In genomic region chr14:93067088-93067487, GRCh38 we compare ENCODE assay signal across 19 cellular contexts. TPM values are rescaled to one million over a fixed set of nuclear protein-coding genes. Genes with fewer than 3 reads are reported as not detected.
DNase-seq lines count a peak whose midpoint lies in the region; ATAC-seq, FAIRE-seq and TF ChIP-seq lines count a peak whose summit lies in the region.
"Had no signal": no experiment of that assay in that cellular context is flagged by ENCODE, and none has a peak within 500 bp of the region (broad histone marks: within the 10 kb centered on the region; RNA-seq: fewer than 3 reads in every experiment).

No MANE protein-coding gene starts in this region.

- TF ChIP-seq RAD21 in K562 (CRISPR knock-in tag; conservative IDR thresholded peaks at IDR 0.05 in 1 of 2, IDR thresholded peaks at IDR 0.05 in 1 of 2), result no peak

- peak overlapping the region in 8 of 11 experiments; percentile 31 to 73 (median 69); a peak in 12 of 22 replicates for H3K27ac ChIP-seq in BLaER1 treated with 17β-estradiol and CSF1 and Interleukin-3, amounts not matched to agents 10 nM and 100 nM
- H3K27ac ChIP-seq in KOPT-K1 (ENCODE audit: low read depth, low read length, poor library complexity, severe bottlenecking), result peak overlapping the region; percentile 87
- H3K27ac ChIP-seq in K562 (ENCODE audit: extremely low read depth, low read depth, low read length), result no peak overlapping the region; the same call in 2 of the 3 replicates
- H3K27ac ChIP-seq in osteoblast (ENCODE audit: low read depth, low read length), result no peak overlapping the region
- no peak overlapping the region for H3K27ac ChIP-seq in ovary
- H3K27ac ChIP-seq: WERI-Rb-1 had no signal

- no peak for ATAC-seq in K562

- no peak for TF ChIP-seq POLR2A in K562 (conservative IDR thresholded peaks at IDR 0.05)
- no peak for TF ChIP-seq POLR2A in ovary (IDR thresholded peaks at IDR 0.05)

- no peak for FAIRE-seq in K562 (lab: Jason Lieb, UNC)
- FAIRE-seq: colon, H1 had no signal

- H3K79me2 ChIP-seq in K562 (ENCODE audit: control insufficient read depth, insufficient read depth, low read length) (peaks cover 6% of the 10 kb centered on the region; the same call in 2 of the 3 replicates), osteoblast (ENCODE audit: insufficient read depth, low read length) (no peaks in the 10 kb centered on the region)

- H3K9ac ChIP-seq in BLaER1 treated with 17β-estradiol and CSF1 and Interleukin-3, amounts not matched to agents 10 nM and 100 nM, result peak overlapping the region in 9 of 11 experiments; percentile 1 to 41 (median 17); a peak in 5 of 22 replicates
- H3K9ac ChIP-seq in K562 (ENCODE audit: insufficient read depth in 1 of 2, low read depth in 2 of 2, low read length in 2 of 2), result peak overlapping the region; percentile 20 to 61; a peak in 2 of 4 replicates

- peaks cover 74 to 99% (median 91%) of the 10 kb centered on the region in 10 experiments for H3K4me1 ChIP-seq in BLaER1 treated with 17β-estradiol and CSF1 and Interleukin-3, amounts not matched to agents 10 nM and 100 nM
- H3K4me1 ChIP-seq in K562 (replicated peaks in 1 of 2; ENCODE audit: control insufficient read depth in 2 of 2, insufficient read depth in 2 of 2, low read length in 2 of 2) (peaks cover 10 to 13% of the 10 kb centered on the region in 2 experiments; a peak in 4 of 5 replicates), osteoblast (ENCODE audit: insufficient read depth, low read length) (peaks cover 18% of the 10 kb centered on the region), ovary (ENCODE audit: insufficient read depth) (peaks cover 1% of the 10 kb centered on the region)

- no peaks in the 10 kb centered on the region for H3K9me3 ChIP-seq in BLaER1 treated with 17β-estradiol and CSF1 and Interleukin-3, amounts not matched to agents 10 nM and 100 nM (replicated peaks in 1 of 11)
- no peaks in the 10 kb centered on the region for H3K9me3 ChIP-seq in KOPT-K1 (ENCODE audit: insufficient read depth, low read length, poor library complexity, severe bottlenecking)
- no peaks in the 10 kb centered on the region for H3K9me3 ChIP-seq in K562 (replicated peaks; ENCODE audit: control insufficient read depth, insufficient read depth, low read depth, low read length)
- no peaks in the 10 kb centered on the region for H3K9me3 ChIP-seq in osteoblast (ENCODE audit: low read depth, low read length)
- H3K9me3 ChIP-seq in ovary, result no peaks in the 10 kb centered on the region

- no TSS peak for BruUV-seq in K562 (replicated peaks; lab: Mats Ljungman, UMichigan)

- TF ChIP-seq EP300 in K562 (IDR thresholded peaks at IDR 0.05; ENCODE audit: low read length), result no peak
- TF ChIP-seq EP300 in ovary (IDR thresholded peaks at IDR 0.05), result no peak

- peaks cover 0 to 20% (median 0%) of the 10 kb centered on the region in 11 experiments; a peak in 8 of 22 replicates for H3K36me3 ChIP-seq in BLaER1 treated with 17β-estradiol and CSF1 and Interleukin-3, amounts not matched to agents 10 nM and 100 nM
- H3K36me3 ChIP-seq in KOPT-K1 (ENCODE audit: insufficient read depth, low read length) (no peaks in the 10 kb centered on the region), K562 (ENCODE audit: control insufficient read depth, insufficient read depth, low read length) (no peaks in the 10 kb centered on the region), osteoblast (ENCODE audit: insufficient read depth, low read length) (no peaks in the 10 kb centered on the region), ovary (no peaks in the 10 kb centered on the region)
- H3K36me3 ChIP-seq: WERI-Rb-1 had no signal

- H3K9me1 ChIP-seq in K562 (ENCODE audit: control insufficient read depth, insufficient read depth, low read length), result no peaks in the 10 kb centered on the region

- DNase-seq in K562 (ENCODE audit: extremely low read depth in 1 of 4, low spot score in 3 of 4) (no peak), osteoblast (ENCODE audit: insufficient read length, low spot score, missing footprints) (peak; percentile 29), SIG-M5 (lab: John Stamatoyannopoulos, UW) (no peak), ovary (no peak), HuH-7 (ENCODE audit: low spot score) (no peak)
- DNase-seq in activated naive CD4-positive, alpha-beta T cell treated with Interleukin-2 at 50 U/mL for 16 hours, result no peak
- DNase-seq: activated CD8-positive, alpha-beta memory T cell treated with anti-CD3 and anti-CD28 coated beads, Interleukin-2, amount 50 U/mL, for 48 hours; amygdala; mesendoderm; NCI-H1436; NCI-H226; NK-92 treated with Interleukin-12 subunit alpha and Interleukin-12 subunit beta, amount 100 ng/mL, for 24 hours; retina; RPMI8226; WERI-Rb-1 had no signal

- H3K4me3 ChIP-seq in BLaER1 treated with 17β-estradiol and CSF1 and Interleukin-3, amounts not matched to agents 10 nM and 100 nM, result no peak overlapping the region
- H3K4me3 ChIP-seq in K562, result no peak overlapping the region
- no peak overlapping the region for H3K4me3 ChIP-seq in osteoblast (ENCODE audit: insufficient read depth, low read length)
- H3K4me3 ChIP-seq in ovary, result no peak overlapping the region

- no peak overlapping the region for H2AFZ ChIP-seq in K562 (ENCODE audit: low read depth, low read length)
- no peak overlapping the region for H2AFZ ChIP-seq in osteoblast (ENCODE audit: low read length)

- H4K20me1 ChIP-seq in BLaER1 treated with 17β-estradiol and CSF1 and Interleukin-3, amounts not matched to agents 10 nM and 100 nM, result peaks cover 0 to 78% (median 14%) of the 10 kb centered on the region in 11 experiments; a peak in 12 of 22 replicates
- H4K20me1 ChIP-seq in K562 (replicated peaks; ENCODE audit: control insufficient read depth, insufficient read depth, low read length) (no peaks in the 10 kb centered on the region), osteoblast (ENCODE audit: insufficient read depth, low read length) (peaks cover 9% of the 10 kb centered on the region)

- POLR2A ChIA-PET in K562 (lab: Yijun Ruan, JAX), result no interaction called here

- CTCF ChIA-PET in K562 (lab: Yijun Ruan, JAX; ENCODE audit: low intra/inter-chr PET ratio), result no interaction called here

- peak overlapping the region; percentile 54 to 89 (median 78) for H3K4me2 ChIP-seq in BLaER1 treated with 17β-estradiol and CSF1 and Interleukin-3, amounts not matched to agents 10 nM and 100 nM
- H3K4me2 ChIP-seq in K562 (ENCODE audit: insufficient read depth, low read length) (no peak overlapping the region), osteoblast (ENCODE audit: insufficient read depth, low read length) (no peak overlapping the region)

- TF ChIP-seq CTCF in K562 (IDR thresholded peaks at IDR 0.05 in 2 of 3, conservative IDR thresholded peaks at IDR 0.05 in 1 of 3; ENCODE audit: insufficient read depth in 2 of 3, low read depth in 1 of 3, low read length in 3 of 3) (no peak), osteoblast (IDR thresholded peaks at IDR 0.05; ENCODE audit: extremely low read depth, low read depth, low read length) (no peak), ovary (IDR thresholded peaks at IDR 0.05) (no peak)

- WGBS in K562 (ENCODE audit: insufficient coverage, low coverage, missing lambda C conversion rate), result 90% methylated on average over 5 of the region's 5 CpGs
- WGBS in ovary, 3 donors, result 95 to 98% (median 97%) methylated on average over 5 of the region's 5 CpGs

- in situ Hi-C loops in K562 (cut with MboI), result no loop called here

- H3K27me3 ChIP-seq in BLaER1 treated with 17β-estradiol and CSF1 and Interleukin-3, amounts not matched to agents 10 nM and 100 nM, result no peaks in the 10 kb centered on the region
- H3K27me3 ChIP-seq in K562 (ENCODE audit: control insufficient read depth in 2 of 2, insufficient read depth in 2 of 2, low read length in 2 of 2), result no peaks in the 10 kb centered on the region
- H3K27me3 ChIP-seq in osteoblast (ENCODE audit: insufficient read depth, low read length), result no peaks in the 10 kb centered on the region
- H3K27me3 ChIP-seq in ovary, result no peaks in the 10 kb centered on the region

- intact Hi-C loops in K562 (cut with micrococcal nuclease), result no loop called here
- intact Hi-C loops in ovary (cut with DNase I), result no loop called here

TF ChIP-seq in K562, 482 proteins besides CTCF, POLR2A, EP300 and RAD21:
- TF ChIP-seq ELK1 (CRISPR knock-in tag; IDR thresholded peaks at IDR 0.05), result no peak
- TF ChIP-seq DIDO1 (tag; IDR thresholded peaks at IDR 0.05; ENCODE audit: low read depth), result no peak
- no peak for TF ChIP-seq JUN (IDR thresholded peaks at IDR 0.05; ENCODE audit: borderline replicate concordance, low read depth, low read length)
- TF ChIP-seq JUN (CRISPR knock-in tag; IDR thresholded peaks at IDR 0.05; ENCODE audit: borderline replicate concordance), result no peak
- no peak for TF ChIP-seq ZNF316 (IDR thresholded peaks at IDR 0.05)

RNA-seq across cellular contexts. Expression of gene ITPK1, which starts 48.6 kb away (rescaled TPM):
- total RNA-seq in K562 (2011; cell fraction: chromatin; rRNA removed; ENCODE audit: low replicate concordance), result 21.8 and 42.6 TPM in 2 replicates
- 17.2 and 21.1 TPM in 2 replicates for total RNA-seq in K562 (2011; cell fraction: nucleolus; rRNA removed)
- total RNA-seq in K562 (2011; cell fraction: nucleoplasm; rRNA removed), result 16.6 and 19.4 TPM in 2 replicates
- 17.3 and 23.0 TPM in 2 replicates for total RNA-seq in K562 (2014; rRNA removed)
- 10.8 and 24.0 TPM in 2 replicates for total RNA-seq in K562 (2014; rRNA removed; fragmentation: Illumina TruSeq; extraction: Trizol)
- 22.6 and 26.8 TPM in 2 replicates for total RNA-seq in K562 (2015; rRNA removed; fragmentation: Illumina TruSeq; extraction: Trizol)
- total RNA-seq in K562 (2021), result 39.2 and 41.1 TPM in 2 replicates
- 23.0 and 36.9 TPM in 2 replicates for polyA plus RNA-seq in K562 (2011; rRNA removed)
- 40.7 and 44.0 TPM in 2 replicates for polyA plus RNA-seq in K562 (2011; cell fraction: cytosol; rRNA removed)
- 23.5 and 26.5 TPM in 2 replicates for polyA plus RNA-seq in K562 (2011; cell fraction: nucleus; rRNA removed)
- polyA plus RNA-seq in K562 (2012), result 38.5 and 49.5 TPM in 2 replicates
- 32.4 and 32.6 TPM in 2 replicates for polyA plus RNA-seq in K562 (2014; fragmentation: Illumina TruSeq; extraction: Trizol)
- 1 to 10 TPM; 1.2 to 1.5 TPM for polyA plus RNA-seq in K562 (2014; fragmentation: Nextera tagmentation; extraction: Ambion mirVana)
- polyA plus RNA-seq in K562 (2014; rRNA removed), result 22.4 and 28.7 TPM in 2 replicates
- polyA minus RNA-seq in K562 (2011; rRNA and poly(A)+ RNA removed), result 44.8 and 48.1 TPM in 2 replicates
- 34.7 and 38.7 TPM in 2 replicates for polyA minus RNA-seq in K562 (2011; cell fraction: cytosol; rRNA and poly(A)+ RNA removed)
- 7.5 and 23.8 TPM in 2 replicates for polyA minus RNA-seq in K562 (2011; cell fraction: nucleus; rRNA and poly(A)+ RNA removed)
- 25.0 and 25.3 TPM in 2 replicates for total RNA-seq in osteoblast
- 10 to 100 TPM; 23.6 to 57.8 (median 49.3) TPM for total RNA-seq in ovary
- 10 to 100 TPM; 32.2 to 40.9 TPM for polyA plus RNA-seq in ovary

Comparison
In these comparisons a context has a peak if more than half of its experiments do, and no peak if none do; other contexts are left out.
1. H3K27ac ChIP-seq: peak in BLaER1 treated with 17β-estradiol and CSF1 and Interleukin-3, amounts not matched to agents 10 nM and 100 nM (8 of 11) and KOPT-K1 (single experiment); none in K562 (single experiment), osteoblast (single experiment) and ovary (0 of 2).
2. H3K4me2 ChIP-seq: peak in BLaER1 treated with 17β-estradiol and CSF1 and Interleukin-3, amounts not matched to agents 10 nM and 100 nM (11 of 11); none in K562 (single experiment) and osteoblast (single experiment).